Comparison of ENCODE assay signal across 24 cellular contexts in genomic region chr13:109152941-109153340, GRCh38.
"Had no signal": no experiment of that assay in that cellular context is flagged by ENCODE, and none has a peak within 500 bp of the region (broad histone marks: within the 10 kb centered on the region; RNA-seq: fewer than 3 reads in every experiment).

No MANE protein-coding gene starts in this region.

- H3K27me3 ChIP-seq: adrenal gland, esophagus squamous epithelium, gastroesophageal sphincter, ovary had no signal

- H3K27ac Mint-ChIP-seq: activated B cell treated with CpG ODN at 0.5 μM for 24 hours; activated CD4-positive, alpha-beta T cell treated with anti-CD3 and anti-CD28 coated beads for 36 hours; activated naive CD8-positive, alpha-beta T cell; activated T-cell treated with anti-CD3 and anti-CD28 coated beads, Interleukin-2, amount 50 U/mL, for 24 hours; activated T-helper 17 cell treated with anti-CD3 and anti-CD28 coated beads, Interleukin-2, amount 50 U/mL, for 72 hours; naive thymus-derived CD8-positive, alpha-beta T cell; T-helper 1 cell treated with Interleukin-12 subunit alpha and Interleukin-12 subunit beta and Interleukin-4 antibody, amounts not matched to agents 30 μg/mL and 1 μg/mL, for 36 hours had no signal

- H3K4me3 Mint-ChIP-seq: activated B cell treated with CpG ODN at 0.5 μM for 24 hours; activated CD4-positive, alpha-beta T cell treated with anti-CD3 and anti-CD28 coated beads for 36 hours; activated naive CD8-positive, alpha-beta T cell; activated T-cell treated with anti-CD3 and anti-CD28 coated beads, Interleukin-2, amount 50 U/mL, for 24 hours; activated T-helper 17 cell treated with anti-CD3 and anti-CD28 coated beads, Interleukin-2, amount 50 U/mL, for 72 hours; naive thymus-derived CD8-positive, alpha-beta T cell; T-helper 1 cell treated with Interleukin-12 subunit alpha and Interleukin-12 subunit beta and Interleukin-4 antibody, amounts not matched to agents 30 μg/mL and 1 μg/mL, for 36 hours had no signal

- ATAC-seq: activated CD4-positive, alpha-beta T cell treated with anti-CD3 and anti-CD28 coated beads for 36 hours; activated T-helper 17 cell treated with anti-CD3 and anti-CD28 coated beads, Interleukin-2, amount 50 U/mL, for 72 hours; gastroesophageal sphincter; left lobe of liver; naive thymus-derived CD8-positive, alpha-beta T cell; stimulated activated naive CD8-positive, alpha-beta T cell treated with anti-CD3 and anti-CD28 coated beads, Interleukin-15, Interleukin-2, amounts not matched to agents 100 U/mL and 50 U/mL, for 24 hours had no signal

- H3K4me1 ChIP-seq: prostate gland had no signal

- H3K4me3 ChIP-seq: adrenal gland, coronary artery, esophagus squamous epithelium, gastroesophageal sphincter, lung, ovary, prostate gland had no signal

- H3K36me3 ChIP-seq: adrenal gland, esophagus squamous epithelium, gastroesophageal sphincter, ovary, prostate gland had no signal

- H3K36me3 Mint-ChIP-seq: activated naive CD8-positive, alpha-beta T cell; naive thymus-derived CD8-positive, alpha-beta T cell had no signal

- H3K4me1 Mint-ChIP-seq: activated B cell treated with CpG ODN at 0.5 μM for 24 hours; activated CD4-positive, alpha-beta T cell treated with anti-CD3 and anti-CD28 coated beads for 36 hours; activated T-helper 17 cell treated with anti-CD3 and anti-CD28 coated beads, Interleukin-2, amount 50 U/mL, for 72 hours; naive thymus-derived CD8-positive, alpha-beta T cell had no signal

- DNase-seq: activated B cell treated with CpG ODN at 0.5 μM for 24 hours; activated CD4-positive, alpha-beta T cell treated with anti-CD3 and anti-CD28 coated beads for 36 hours; activated CD4-positive, alpha-beta T cell treated with anti-CD3 and anti-CD28 coated beads, Interleukin-2, amount 50 U/mL, for 4 hours; activated CD8-positive, alpha-beta memory T cell treated with anti-CD3 and anti-CD28 coated beads for 24 hours; activated CD8-positive, alpha-beta memory T cell treated with anti-CD3 and anti-CD28 coated beads, Interleukin-2, amount 50 U/mL, for 4 hours; activated naive CD4-positive, alpha-beta T cell; activated T-cell treated with anti-CD3 and anti-CD28 coated beads, Interleukin-2, amount 50 U/mL, for 24 hours; adrenal gland; cerebellar nuclear complex; esophagus squamous epithelium; head of caudate nucleus; naive thymus-derived CD8-positive, alpha-beta T cell; ovary; stimulated activated CD4-positive, alpha-beta T cell treated with anti-CD3 and anti-CD28 coated beads, Interleukin-4, amount 100 ng/mL, for 4 hours; stimulated activated naive CD8-positive, alpha-beta T cell treated with anti-CD3 and anti-CD28 coated beads, Interleukin-15, Interleukin-2, amounts not matched to agents 100 U/mL and 50 U/mL, for 24 hours; T1000 had no signal

- H3K9me3 Mint-ChIP-seq: activated B cell treated with CpG ODN at 0.5 μM for 24 hours; activated T-cell treated with anti-CD3 and anti-CD28 coated beads, Interleukin-2, amount 50 U/mL, for 24 hours; activated T-helper 17 cell treated with anti-CD3 and anti-CD28 coated beads, Interleukin-2, amount 50 U/mL, for 72 hours; naive thymus-derived CD8-positive, alpha-beta T cell; T-helper 1 cell treated with Interleukin-12 subunit alpha and Interleukin-12 subunit beta and Interleukin-4 antibody, amounts not matched to agents 30 μg/mL and 1 μg/mL, for 36 hours had no signal

- H3K27ac ChIP-seq: coronary artery, esophagus squamous epithelium, ovary, prostate gland had no signal

- H3K9me3 ChIP-seq: adrenal gland, esophagus squamous epithelium, gastroesophageal sphincter, ovary, prostate gland had no signal
